Comparison of ENCODE assay signal across 1 cellular context in the genomic region with DNA sequence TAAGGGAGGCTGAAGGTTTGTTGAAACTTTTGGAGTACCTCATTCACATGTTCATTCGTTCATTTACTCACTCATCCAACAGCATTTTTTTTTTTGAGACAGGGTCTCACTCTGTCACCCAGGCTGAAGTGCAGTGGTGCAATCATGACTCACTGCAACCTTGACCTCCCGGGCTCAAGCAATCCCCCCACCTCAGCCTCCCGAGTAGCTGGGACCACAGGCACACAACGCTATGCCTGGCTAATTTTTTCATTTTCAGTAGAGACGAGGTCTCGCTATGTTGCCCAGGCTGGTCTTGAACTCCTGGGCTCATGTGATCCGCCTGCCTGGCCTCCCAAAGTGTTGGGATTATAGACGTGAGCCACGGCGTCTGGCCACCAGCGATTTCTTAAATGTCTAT. TPM values are rescaled to one million over a fixed set of nuclear protein-coding genes. Genes with fewer than 3 reads are reported as not detected.
"Had no signal": no experiment of that assay in that cellular context is flagged by ENCODE, and none has a peak within 500 bp of the region (broad histone marks: within the 10 kb centered on the region; RNA-seq: fewer than 3 reads in every experiment).

No MANE protein-coding gene starts in this region.

RNA-seq across cellular contexts. Expression of a gene that starts 15.4 kb away (rescaled TPM):
- total RNA-seq: bronchial epithelial cell had no signal
